ENCODE assay signal across 10 cellular contexts in the genomic region with DNA sequence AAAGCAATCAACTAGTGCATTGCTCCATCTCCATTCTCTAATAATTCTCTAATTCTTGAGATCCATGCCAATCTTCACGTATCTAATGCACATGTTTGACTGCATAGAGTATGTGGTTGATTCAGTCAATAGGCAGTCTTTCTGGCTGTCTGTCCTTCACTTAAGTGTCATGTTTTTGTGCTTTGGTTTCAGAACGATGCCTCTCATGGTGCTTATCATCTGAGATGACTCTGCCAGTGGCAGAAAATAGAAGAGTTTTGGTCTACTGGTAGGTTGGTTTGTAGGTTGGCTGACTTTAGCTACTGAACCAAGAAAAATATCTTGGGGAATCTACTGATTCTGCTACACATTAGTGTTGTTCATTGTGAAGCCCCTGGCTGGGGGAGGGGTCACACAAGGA.
DNase-seq lines count a peak whose midpoint lies in the region; ATAC-seq lines count a peak whose summit lies in the region.
"Had no signal": no experiment of that assay in that cellular context is flagged by ENCODE, and none has a peak within 500 bp of the region (broad histone marks: within the 10 kb centered on the region; RNA-seq: fewer than 3 reads in every experiment).

No MANE protein-coding gene starts in this region.

- H3K36me3 Mint-ChIP-seq in stimulated activated naive B cell treated with anti-CD40 and anti-IgM and Interleukin-4, amounts not matched to agents 10 μg/mL and 1 μg/mL and 100 μg/mL, for 72 hours = peaks cover 0 to 10% of the 10 kb centered on the region in 2 donors

- H3K27ac Mint-ChIP-seq in stimulated activated naive B cell treated with anti-CD40 and anti-IgM and Interleukin-4, amounts not matched to agents 10 μg/mL and 1 μg/mL and 100 μg/mL, for 72 hours = peak overlapping the region; percentile 88

- H3K4me1 Mint-ChIP-seq in stimulated activated naive B cell treated with anti-CD40 and anti-IgM and Interleukin-4, amounts not matched to agents 10 μg/mL and 1 μg/mL and 100 μg/mL, for 72 hours = peaks cover 23 to 30% of the 10 kb centered on the region in 2 donors

- peaks cover 0 to 9% of the 10 kb centered on the region in 2 donors for H3K27me3 Mint-ChIP-seq in stimulated activated naive B cell treated with anti-CD40 and anti-IgM and Interleukin-4, amounts not matched to agents 10 μg/mL and 1 μg/mL and 100 μg/mL, for 72 hours

- peak overlapping the region; percentile 43 for H3K27ac ChIP-seq in KOPT-K1 (ENCODE audit: low read depth, low read length, poor library complexity, severe bottlenecking)
- H3K27ac ChIP-seq: left ventricle myocardium inferior had no signal

- H3K4me3 Mint-ChIP-seq in stimulated activated naive B cell treated with anti-CD40 and anti-IgM and Interleukin-4, amounts not matched to agents 10 μg/mL and 1 μg/mL and 100 μg/mL, for 72 hours = peak overlapping the region in 1 of 2 donors; percentile 47

- H3K9me3 ChIP-seq in KOPT-K1 (ENCODE audit: insufficient read depth, low read length, poor library complexity, severe bottlenecking) = peaks cover 30% of the 10 kb centered on the region
- H3K9me3 ChIP-seq: left ventricle myocardium inferior had no signal

- H3K36me3 ChIP-seq in KOPT-K1 (ENCODE audit: insufficient read depth, low read length) = no peaks in the 10 kb centered on the region
- H3K36me3 ChIP-seq: left ventricle myocardium inferior had no signal

- H3K9me3 Mint-ChIP-seq in stimulated activated naive B cell treated with anti-CD40 and anti-IgM and Interleukin-4, amounts not matched to agents 10 μg/mL and 1 μg/mL and 100 μg/mL, for 72 hours = peaks cover 10 to 14% of the 10 kb centered on the region in 2 donors

- ATAC-seq in HG02610 (IDR thresholded peaks at IDR 0.05; ENCODE audit: unreplicated experiment) = peak; percentile 47
- ATAC-seq in stimulated activated naive B cell treated with anti-CD40 and anti-IgM and Interleukin-4, amounts not matched to agents 10 μg/mL and 1 μg/mL and 100 μg/mL, for 72 hours (replicated peaks) = peak; percentile 91 to 93
- ATAC-seq in left lobe of liver = no peak

- peak; percentile 84 for DNase-seq in SIG-M5 treated with dmso at 0.1 percent for 504 hours (lab: John Stamatoyannopoulos, UW; ENCODE audit: unreplicated experiment)
- no peak for DNase-seq in SIG-M5 (lab: John Stamatoyannopoulos, UW)
- peak; percentile 43 for DNase-seq in stimulated activated naive B cell treated with anti-CD40 and anti-IgM and Interleukin-4, amounts not matched to agents 10 μg/mL and 1 μg/mL and 100 μg/mL, for 72 hours
- no peak for DNase-seq in stimulated activated CD4-positive, alpha-beta T cell treated with anti-CD3 and anti-CD28 coated beads, Interleukin-4, amount 100 ng/mL, for 4 hours
- DNase-seq in left lobe of liver (ENCODE audit: low spot score) = no peak
- DNase-seq in stimulated activated CD4-positive, alpha-beta T cell treated with anti-CD3 and anti-CD28 coated beads, Interleukin-12 subunit alpha, Interleukin-12 subunit beta, amount 100 ng/mL, for 4 hours = no peak
- DNase-seq: left ventricle myocardium inferior, NCI-H2081 had no signal

Comparison
In these comparisons a context has a peak if more than half of its experiments do, and no peak if none do; other contexts are left out.
1. DNase-seq: peak in SIG-M5 treated with dmso at 0.1 percent for 504 hours (single experiment) and stimulated activated naive B cell treated with anti-CD40 and anti-IgM and Interleukin-4, amounts not matched to agents 10 μg/mL and 1 μg/mL and 100 μg/mL, for 72 hours (single experiment); none in SIG-M5 (single experiment), stimulated activated CD4-positive, alpha-beta T cell treated with anti-CD3 and anti-CD28 coated beads, Interleukin-4, amount 100 ng/mL, for 4 hours (0 of 2), left lobe of liver (single experiment) and stimulated activated CD4-positive, alpha-beta T cell treated with anti-CD3 and anti-CD28 coated beads, Interleukin-12 subunit alpha, Interleukin-12 subunit beta, amount 100 ng/mL, for 4 hours (single experiment).